Comparison of ENCODE assay signal across 2 cellular contexts in the genomic region with DNA sequence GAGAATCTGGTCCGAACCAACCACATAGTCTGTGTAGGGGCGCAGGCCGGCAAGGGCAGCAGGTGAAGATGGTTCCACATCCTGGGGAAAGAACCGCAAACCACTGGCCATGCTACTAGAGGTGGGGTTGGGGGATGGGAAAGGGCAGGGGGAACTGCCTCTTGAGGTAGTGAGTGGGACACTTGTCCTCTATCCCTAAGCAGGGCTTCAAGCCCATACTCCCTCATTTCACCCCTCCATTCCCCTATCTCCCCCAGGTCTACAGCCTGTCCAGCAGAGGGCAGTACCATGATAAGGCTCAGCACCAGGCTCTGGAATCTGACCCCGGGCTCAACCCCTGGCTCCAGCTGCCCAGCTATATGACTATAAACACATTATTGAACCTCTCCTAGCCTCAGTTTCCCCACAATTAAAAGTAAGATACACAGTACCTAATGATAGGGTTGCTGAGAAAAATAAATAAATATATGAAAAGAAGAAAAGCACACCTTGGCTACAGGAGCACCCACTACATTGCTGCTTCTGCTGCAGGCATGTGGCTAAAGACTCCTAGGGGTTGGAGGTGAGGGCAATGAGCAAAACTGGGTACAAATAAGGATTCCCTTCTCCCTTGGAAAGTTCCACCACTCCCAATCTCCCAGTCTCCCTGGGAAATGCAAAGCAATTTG.
TF ChIP-seq lines count a peak whose summit lies in the region.

No MANE protein-coding gene starts in this region.

TF ChIP-seq in SK-N-SH treated with all-trans-retinoic acid at 6 μM for 48 hours, 23 proteins besides CTCF, POLR2A, EP300 and RAD21:
- TF ChIP-seq, protein P1, sequence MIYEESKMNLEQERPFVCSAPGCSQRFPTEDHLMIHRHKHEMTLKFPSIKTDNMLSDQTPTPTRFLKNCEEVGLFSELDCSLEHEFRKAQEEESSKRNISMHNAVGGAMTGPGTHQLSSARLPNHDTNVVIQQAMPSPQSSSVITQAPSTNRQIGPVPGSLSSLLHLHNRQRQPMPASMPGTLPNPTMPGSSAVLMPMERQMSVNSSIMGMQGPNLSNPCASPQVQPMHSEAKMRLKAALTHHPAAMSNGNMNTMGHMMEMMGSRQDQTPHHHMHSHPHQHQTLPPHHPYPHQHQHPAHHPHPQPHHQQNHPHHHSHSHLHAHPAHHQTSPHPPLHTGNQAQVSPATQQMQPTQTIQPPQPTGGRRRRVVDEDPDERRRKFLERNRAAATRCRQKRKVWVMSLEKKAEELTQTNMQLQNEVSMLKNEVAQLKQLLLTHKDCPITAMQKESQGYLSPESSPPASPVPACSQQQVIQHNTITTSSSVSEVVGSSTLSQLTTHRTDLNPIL (CRISPR knock-in tag; IDR thresholded peaks at IDR 0.05; ENCODE audit: low read depth) = no peak
- TF ChIP-seq ESRRG (CRISPR knock-in tag; IDR thresholded peaks at IDR 0.05) (no peak), TOX (CRISPR knock-in tag; IDR thresholded peaks at IDR 0.05; ENCODE audit: borderline replicate concordance) (no peak), POU6F1 (CRISPR knock-in tag; IDR thresholded peaks at IDR 0.05; ENCODE audit: borderline replicate concordance, low read depth) (no peak), ZC3H10 (CRISPR knock-in tag; IDR thresholded peaks at IDR 0.05) (no peak)

TF ChIP-seq in K562, 482 proteins besides CTCF, POLR2A, EP300 and RAD21 (continues in another document):
- no peak for TF ChIP-seq ZNF184 (CRISPR knock-in tag; IDR thresholded peaks at IDR 0.05)
- TF ChIP-seq BCOR (IDR thresholded peaks at IDR 0.05) = peak; percentile 43; the same call in 1 of the 2 replicates
- TF ChIP-seq ZNF740 (CRISPR knock-in tag; IDR thresholded peaks at IDR 0.05) = peak; percentile 48; the same call in 1 of the 2 replicates
- TF ChIP-seq ZNF740 (tag; IDR thresholded peaks at IDR 0.05) = no peak
- no peak for TF ChIP-seq ARID2 (IDR thresholded peaks at IDR 0.05)
- TF ChIP-seq CBX2 (IDR thresholded peaks at IDR 0.05; ENCODE audit: insufficient read depth, low read length, poor library complexity, severe bottlenecking) = no peak
- no peak for TF ChIP-seq POLR2AphosphoS2 (IDR thresholded peaks at IDR 0.05; ENCODE audit: low read length)
- TF ChIP-seq, protein P2, sequence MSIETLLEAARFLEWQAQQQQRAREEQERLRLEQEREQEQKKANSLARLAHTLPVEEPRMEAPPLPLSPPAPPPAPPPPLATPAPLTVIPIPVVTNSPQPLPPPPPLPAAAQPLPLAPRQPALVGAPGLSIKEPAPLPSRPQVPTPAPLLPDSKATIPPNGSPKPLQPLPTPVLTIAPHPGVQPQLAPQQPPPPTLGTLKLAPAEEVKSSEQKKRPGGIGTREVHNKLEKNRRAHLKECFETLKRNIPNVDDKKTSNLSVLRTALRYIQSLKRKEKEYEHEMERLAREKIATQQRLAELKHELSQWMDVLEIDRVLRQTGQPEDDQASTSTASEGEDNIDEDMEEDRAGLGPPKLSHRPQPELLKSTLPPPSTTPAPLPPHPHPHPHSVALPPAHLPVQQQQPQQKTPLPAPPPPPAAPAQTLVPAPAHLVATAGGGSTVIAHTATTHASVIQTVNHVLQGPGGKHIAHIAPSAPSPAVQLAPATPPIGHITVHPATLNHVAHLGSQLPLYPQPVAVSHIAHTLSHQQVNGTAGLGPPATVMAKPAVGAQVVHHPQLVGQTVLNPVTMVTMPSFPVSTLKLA (conservative IDR thresholded peaks at IDR 0.05) = no peak
- TF ChIP-seq, protein P3, sequence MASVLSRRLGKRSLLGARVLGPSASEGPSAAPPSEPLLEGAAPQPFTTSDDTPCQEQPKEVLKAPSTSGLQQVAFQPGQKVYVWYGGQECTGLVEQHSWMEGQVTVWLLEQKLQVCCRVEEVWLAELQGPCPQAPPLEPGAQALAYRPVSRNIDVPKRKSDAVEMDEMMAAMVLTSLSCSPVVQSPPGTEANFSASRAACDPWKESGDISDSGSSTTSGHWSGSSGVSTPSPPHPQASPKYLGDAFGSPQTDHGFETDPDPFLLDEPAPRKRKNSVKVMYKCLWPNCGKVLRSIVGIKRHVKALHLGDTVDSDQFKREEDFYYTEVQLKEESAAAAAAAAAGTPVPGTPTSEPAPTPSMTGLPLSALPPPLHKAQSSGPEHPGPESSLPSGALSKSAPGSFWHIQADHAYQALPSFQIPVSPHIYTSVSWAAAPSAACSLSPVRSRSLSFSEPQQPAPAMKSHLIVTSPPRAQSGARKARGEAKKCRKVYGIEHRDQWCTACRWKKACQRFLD (CRISPR knock-in tag; IDR thresholded peaks at IDR 0.05) = no peak
- no peak for TF ChIP-seq ZFP36 (IDR thresholded peaks at IDR 0.05; ENCODE audit: low read depth, low read length, partially characterized antibody)
- TF ChIP-seq SMC3 (conservative IDR thresholded peaks at IDR 0.05; ENCODE audit: insufficient read depth, low read depth, low read length) = peak; percentile 51; the same call in 1 of the 2 replicates
- TF ChIP-seq RFX1 (IDR thresholded peaks at IDR 0.05) = no peak
- no peak for TF ChIP-seq MAFK (IDR thresholded peaks at IDR 0.05; ENCODE audit: low read length)
- 0 out of 2 replicates have a peak, but pooled peaks have one; percentile 13 for TF ChIP-seq FOXM1 (IDR thresholded peaks at IDR 0.05; ENCODE audit: low read depth)
- TF ChIP-seq FOXM1 (CRISPR knock-in tag; IDR thresholded peaks at IDR 0.05; ENCODE audit: low read depth) = no peak
- TF ChIP-seq NCOA1 (IDR thresholded peaks at IDR 0.05; ENCODE audit: low read depth) = no peak
- no peak for TF ChIP-seq ESRRB (CRISPR knock-in tag; IDR thresholded peaks at IDR 0.05; ENCODE audit: borderline replicate concordance)
- TF ChIP-seq GATAD2A (IDR thresholded peaks at IDR 0.05) = no peak
- TF ChIP-seq, protein P4, sequence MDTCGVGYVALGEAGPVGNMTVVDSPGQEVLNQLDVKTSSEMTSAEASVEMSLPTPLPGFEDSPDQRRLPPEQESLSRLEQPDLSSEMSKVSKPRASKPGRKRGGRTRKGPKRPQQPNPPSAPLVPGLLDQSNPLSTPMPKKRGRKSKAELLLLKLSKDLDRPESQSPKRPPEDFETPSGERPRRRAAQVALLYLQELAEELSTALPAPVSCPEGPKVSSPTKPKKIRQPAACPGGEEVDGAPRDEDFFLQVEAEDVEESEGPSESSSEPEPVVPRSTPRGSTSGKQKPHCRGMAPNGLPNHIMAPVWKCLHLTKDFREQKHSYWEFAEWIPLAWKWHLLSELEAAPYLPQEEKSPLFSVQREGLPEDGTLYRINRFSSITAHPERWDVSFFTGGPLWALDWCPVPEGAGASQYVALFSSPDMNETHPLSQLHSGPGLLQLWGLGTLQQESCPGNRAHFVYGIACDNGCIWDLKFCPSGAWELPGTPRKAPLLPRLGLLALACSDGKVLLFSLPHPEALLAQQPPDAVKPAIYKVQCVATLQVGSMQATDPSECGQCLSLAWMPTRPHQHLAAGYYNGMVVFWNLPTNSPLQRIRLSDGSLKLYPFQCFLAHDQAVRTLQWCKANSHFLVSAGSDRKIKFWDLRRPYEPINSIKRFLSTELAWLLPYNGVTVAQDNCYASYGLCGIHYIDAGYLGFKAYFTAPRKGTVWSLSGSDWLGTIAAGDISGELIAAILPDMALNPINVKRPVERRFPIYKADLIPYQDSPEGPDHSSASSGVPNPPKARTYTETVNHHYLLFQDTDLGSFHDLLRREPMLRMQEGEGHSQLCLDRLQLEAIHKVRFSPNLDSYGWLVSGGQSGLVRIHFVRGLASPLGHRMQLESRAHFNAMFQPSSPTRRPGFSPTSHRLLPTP (IDR thresholded peaks at IDR 0.05; ENCODE audit: borderline replicate concordance, extremely low read depth, insufficient read length) = no peak
- TF ChIP-seq, protein P5, sequence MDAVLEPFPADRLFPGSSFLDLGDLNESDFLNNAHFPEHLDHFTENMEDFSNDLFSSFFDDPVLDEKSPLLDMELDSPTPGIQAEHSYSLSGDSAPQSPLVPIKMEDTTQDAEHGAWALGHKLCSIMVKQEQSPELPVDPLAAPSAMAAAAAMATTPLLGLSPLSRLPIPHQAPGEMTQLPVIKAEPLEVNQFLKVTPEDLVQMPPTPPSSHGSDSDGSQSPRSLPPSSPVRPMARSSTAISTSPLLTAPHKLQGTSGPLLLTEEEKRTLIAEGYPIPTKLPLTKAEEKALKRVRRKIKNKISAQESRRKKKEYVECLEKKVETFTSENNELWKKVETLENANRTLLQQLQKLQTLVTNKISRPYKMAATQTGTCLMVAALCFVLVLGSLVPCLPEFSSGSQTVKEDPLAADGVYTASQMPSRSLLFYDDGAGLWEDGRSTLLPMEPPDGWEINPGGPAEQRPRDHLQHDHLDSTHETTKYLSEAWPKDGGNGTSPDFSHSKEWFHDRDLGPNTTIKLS (IDR thresholded peaks at IDR 0.05; ENCODE audit: borderline replicate concordance, low read depth) = no peak
- no peak for TF ChIP-seq RBFOX2 (IDR thresholded peaks at IDR 0.05; ENCODE audit: low read depth, low read length)
- TF ChIP-seq DEAF1 (CRISPR knock-in tag; IDR thresholded peaks at IDR 0.05) = peak; percentile 32; the same call in 1 of the 2 replicates
- no peak for TF ChIP-seq GTF2F1 (IDR thresholded peaks at IDR 0.05; ENCODE audit: low read depth, low read length)
- no peak for TF ChIP-seq CREB1 (IDR thresholded peaks at IDR 0.05)
- no peak for TF ChIP-seq CREB1 (CRISPR knock-in tag; IDR thresholded peaks at IDR 0.05)
- no peak for TF ChIP-seq POLR2G (IDR thresholded peaks at IDR 0.05; ENCODE audit: low read depth, low read length)
- TF ChIP-seq NR2C2 (CRISPR knock-in tag; IDR thresholded peaks at IDR 0.05) = no peak
- TF ChIP-seq NR2C2 (tag; IDR thresholded peaks at IDR 0.05) = peak; percentile 48; the same call in 1 of the 2 replicates
- peak; percentile 32; the same call in 1 of the 2 replicates for TF ChIP-seq TFAP4 (CRISPR knock-in tag; IDR thresholded peaks at IDR 0.05; ENCODE audit: borderline replicate concordance)
- no peak for TF ChIP-seq U2AF2 (optimal IDR thresholded peaks at IDR 0.05; ENCODE audit: low read depth, low read length)
- TF ChIP-seq FOXK1 (CRISPR knock-in tag; IDR thresholded peaks at IDR 0.05; ENCODE audit: borderline replicate concordance) = no peak
